8 cellular contexts compared by ENCODE assay signal in the genomic region with DNA sequence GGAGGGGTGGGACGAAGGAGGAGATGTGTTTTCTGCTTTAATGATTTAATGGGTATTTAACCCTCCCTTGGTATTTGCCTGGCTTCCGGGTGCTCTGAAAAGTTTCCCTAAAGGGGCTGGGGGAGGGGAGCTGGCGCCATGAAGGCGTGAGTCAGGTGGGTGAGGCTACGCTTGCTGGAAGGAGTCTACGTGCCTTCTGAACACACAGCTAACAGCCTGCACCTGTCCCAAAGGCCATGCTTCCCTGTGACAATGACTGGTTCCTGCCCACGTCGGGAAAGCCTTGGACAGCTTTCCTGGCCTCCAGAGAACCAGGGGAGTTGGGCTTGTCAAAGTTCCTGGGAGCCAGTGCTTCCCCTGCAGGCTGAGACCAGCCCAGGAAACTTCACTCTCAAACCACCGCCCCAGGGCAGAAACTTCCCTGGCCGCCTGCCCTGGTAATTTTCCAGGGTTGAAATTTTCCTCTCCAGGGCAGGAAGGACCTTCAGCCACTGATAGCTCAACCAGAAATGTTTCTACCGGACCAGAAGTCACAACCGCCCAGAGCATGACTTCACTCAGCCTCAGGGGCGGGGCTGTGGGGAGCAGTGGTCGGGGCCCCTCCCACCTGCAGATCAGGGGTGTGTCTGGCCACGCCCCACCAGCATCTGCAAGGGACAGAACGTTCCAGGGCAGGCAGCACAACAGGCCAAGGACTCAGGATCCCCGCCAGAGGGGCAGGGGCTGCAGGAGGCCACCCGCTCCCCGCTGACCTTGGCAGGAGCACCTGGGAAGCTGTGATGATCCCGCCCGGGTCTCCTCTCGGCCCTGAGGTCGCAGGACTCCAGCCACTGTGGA. TPM values are rescaled to one million over a fixed set of nuclear protein-coding genes. Genes with fewer than 3 reads are reported as not detected.
DNase-seq lines count a peak whose midpoint lies in the region; ATAC-seq lines count a peak whose summit lies in the region.

No MANE protein-coding gene starts in this region.

- no peaks in the 10 kb centered on the region for H3K27me3 Mint-ChIP-seq in activated CD4-positive, alpha-beta T cell treated with anti-CD3 and anti-CD28 coated beads, Interleukin-2, amount 10 ng/mL, durations not matched to agents 24 days and 14 days
- peaks cover 9% of the 10 kb centered on the region for H3K27me3 Mint-ChIP-seq in dendritic cell treated with granulocyte-macrophage colony-stimulating factor and Interleukin-4, amounts not matched to agents 40 ng/mL and 50 ng/mL, for 4 days

- no peaks in the 10 kb centered on the region for H3K9me3 Mint-ChIP-seq in activated CD4-positive, alpha-beta T cell treated with anti-CD3 and anti-CD28 coated beads, Interleukin-2, amount 10 ng/mL, durations not matched to agents 24 days and 14 days
- H3K9me3 Mint-ChIP-seq in dendritic cell treated with granulocyte-macrophage colony-stimulating factor and Interleukin-4, amounts not matched to agents 40 ng/mL and 50 ng/mL, for 4 days, result no peaks in the 10 kb centered on the region

- peaks cover 31% of the 10 kb centered on the region for H3K4me1 Mint-ChIP-seq in activated CD4-positive, alpha-beta T cell treated with anti-CD3 and anti-CD28 coated beads, Interleukin-2, amount 10 ng/mL, durations not matched to agents 24 days and 14 days
- H3K4me1 Mint-ChIP-seq in dendritic cell treated with granulocyte-macrophage colony-stimulating factor and Interleukin-4, amounts not matched to agents 40 ng/mL and 50 ng/mL, for 4 days (ENCODE audit: low read depth), result peaks cover 8% of the 10 kb centered on the region

- peak overlapping the region; percentile 99 for H3K27ac Mint-ChIP-seq in activated CD4-positive, alpha-beta T cell treated with anti-CD3 and anti-CD28 coated beads, Interleukin-2, amount 10 ng/mL, durations not matched to agents 24 days and 14 days
- peak overlapping the region; percentile 89 for H3K27ac Mint-ChIP-seq in dendritic cell treated with granulocyte-macrophage colony-stimulating factor and Interleukin-4, amounts not matched to agents 40 ng/mL and 50 ng/mL, for 4 days

- H3K4me3 Mint-ChIP-seq in activated CD4-positive, alpha-beta T cell treated with anti-CD3 and anti-CD28 coated beads, Interleukin-2, amount 10 ng/mL, durations not matched to agents 24 days and 14 days, result peak overlapping the region; percentile 82
- peak overlapping the region; percentile 58 for H3K4me3 Mint-ChIP-seq in dendritic cell treated with granulocyte-macrophage colony-stimulating factor and Interleukin-4, amounts not matched to agents 40 ng/mL and 50 ng/mL, for 4 days

- no peaks in the 10 kb centered on the region for H3K36me3 Mint-ChIP-seq in activated CD4-positive, alpha-beta T cell treated with anti-CD3 and anti-CD28 coated beads, Interleukin-2, amount 10 ng/mL, durations not matched to agents 24 days and 14 days (ENCODE audit: low read depth)
- no peaks in the 10 kb centered on the region for H3K36me3 Mint-ChIP-seq in dendritic cell treated with granulocyte-macrophage colony-stimulating factor and Interleukin-4, amounts not matched to agents 40 ng/mL and 50 ng/mL, for 4 days (ENCODE audit: low read depth)

- peak; percentile 88 for DNase-seq in NK-92 treated with Interleukin-12 subunit alpha and Interleukin-12 subunit beta, amount 100 ng/mL, for 24 hours (lab: John Stamatoyannopoulos, UW)
- no peak for DNase-seq in NK-92 (lab: John Stamatoyannopoulos, UW; ENCODE audit: unreplicated experiment)
- DNase-seq in NCI-H2227 treated with DMSO at 0.1 percent for 48 hours (lab: John Stamatoyannopoulos, UW), result peak; percentile 44
- DNase-seq in activated CD4-positive, alpha-beta T cell treated with anti-CD3 and anti-CD28 coated beads, Interleukin-2, amount 10 ng/mL, durations not matched to agents 24 days and 14 days, result peak; percentile 96
- peak; percentile 33 for DNase-seq in medulla oblongata (ENCODE audit: extremely low spot score)
- peak; percentile 71 to 73 for DNase-seq in stimulated activated CD8-positive, alpha-beta memory T cell treated with anti-CD3 and anti-CD28 coated beads, Interleukin-15, amount 100 ng/mL, for 4 hours (ENCODE audit: low read depth in 2 of 2)

- intact Hi-C loops in activated CD4-positive, alpha-beta T cell treated with anti-CD3 and anti-CD28 coated beads, Interleukin-2, amount 10 ng/mL, durations not matched to agents 24 days and 14 days (cut with micrococcal nuclease), result loop anchor here (1.0 to 5.0 kb wide), 2 partner anchors 19 to 169 kb away; a partner anchor contains a TSS
- intact Hi-C loops in dendritic cell treated with granulocyte-macrophage colony-stimulating factor and Interleukin-4, amounts not matched to agents 40 ng/mL and 50 ng/mL, for 4 days (cut with micrococcal nuclease), result no loop called here

- ATAC-seq in HG02870 (IDR thresholded peaks at IDR 0.05; ENCODE audit: unreplicated experiment), result peak; percentile 80

RNA-seq across cellular contexts. Expression of a gene that starts 18.6 kb away (rescaled TPM):
- 57.8 and 67.3 TPM in 2 replicates for total RNA-seq in activated CD4-positive, alpha-beta T cell treated with anti-CD3 and anti-CD28 coated beads, Interleukin-2, amount 10 ng/mL, durations not matched to agents 24 days and 14 days
